Comparison of ENCODE assay signal across 13 cellular contexts in the genomic region with DNA sequence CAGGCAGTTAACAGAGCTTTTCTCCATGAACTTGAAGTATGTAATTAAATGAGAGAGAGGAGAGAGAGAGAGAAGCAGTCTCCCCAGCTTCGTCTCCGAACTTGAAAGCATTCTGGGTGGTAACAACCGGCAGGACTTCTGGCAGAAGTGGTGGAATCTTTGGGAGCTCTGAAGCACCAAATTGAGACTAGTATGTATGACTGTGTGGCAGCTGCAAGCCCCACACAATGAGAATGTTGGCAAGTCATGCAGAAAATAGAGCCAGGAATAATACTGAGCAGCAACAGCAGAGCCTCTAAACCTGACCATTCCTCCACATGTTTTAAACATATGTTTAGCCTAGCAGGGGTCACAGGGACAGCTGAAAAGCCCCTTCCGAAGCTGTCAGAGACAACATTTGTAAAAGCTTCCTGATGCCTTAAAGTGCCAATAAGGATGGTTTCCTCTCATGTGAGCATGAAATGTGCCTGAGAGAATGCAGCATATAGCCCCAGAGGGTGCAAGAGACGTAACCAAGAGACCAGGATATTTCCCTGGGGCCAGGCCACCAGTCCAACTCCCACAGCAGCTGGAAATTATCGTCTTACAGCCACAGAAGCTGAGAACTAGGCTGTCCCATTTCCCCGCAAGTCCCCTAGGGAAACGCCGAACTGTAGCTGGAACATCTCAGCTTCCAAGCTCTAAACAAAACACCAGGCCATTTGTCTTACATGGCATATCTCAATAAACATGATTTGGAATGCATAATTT.
DNase-seq lines count a peak whose midpoint lies in the region; ATAC-seq and TF ChIP-seq lines count a peak whose summit lies in the region.
"Had no signal": no experiment of that assay in that cellular context is flagged by ENCODE, and none has a peak within 500 bp of the region (broad histone marks: within the 10 kb centered on the region; RNA-seq: fewer than 3 reads in every experiment).

No MANE protein-coding gene starts in this region.

- DNase-seq in ascending aorta (ENCODE audit: low spot score in 2 of 2) (peak in 1 of 2 donors; percentile 73), fibroblast of the aortic adventitia (ENCODE audit: low read depth) (peak; percentile 89), transverse colon (no peak), HuH-7.5 (ENCODE audit: low spot score) (no peak), HuH-7 (ENCODE audit: low spot score) (no peak)
- DNase-seq in activated T-cell treated with anti-CD3 and anti-CD28 coated beads, Interleukin-2, amount 50 U/mL, for 4 hours = no peak
- DNase-seq: activated CD4-positive, alpha-beta T cell treated with anti-CD3 and anti-CD28 coated beads, Interleukin-2, amount 10 ng/mL, durations not matched to agents 7 days and 5 days; activated naive CD4-positive, alpha-beta T cell treated with anti-CD3 and anti-CD28 coated beads for 36 hours; kidney glomerular epithelial cell; MM.1S; NCI-H526 treated with DMSO at 0.1 percent for 48 hours had no signal

- H3K27ac ChIP-seq in ascending aorta (peak overlapping the region in 1 of 2 donors; percentile 35), transverse colon (peak overlapping the region in 3 of 4 donors; percentile 3 to 52 (median 41))
- H3K27ac ChIP-seq: prostate gland had no signal

- no peak for TF ChIP-seq EP300 in transverse colon (IDR thresholded peaks at IDR 0.05; ENCODE audit: low read depth)

- peak overlapping the region in 2 of 3 experiments; percentile 44 to 77 for H3K4me3 Mint-ChIP-seq in nephron
- H3K4me3 Mint-ChIP-seq in activated T-cell treated with anti-CD3 and anti-CD28 coated beads, Interleukin-2, amount 50 U/mL, for 4 hours = no peak overlapping the region
- H3K4me3 Mint-ChIP-seq: activated CD4-positive, alpha-beta T cell treated with anti-CD3 and anti-CD28 coated beads, Interleukin-2, amount 10 ng/mL, durations not matched to agents 7 days and 5 days; activated naive CD4-positive, alpha-beta T cell treated with anti-CD3 and anti-CD28 coated beads for 36 hours had no signal

- H3K4me1 Mint-ChIP-seq in nephron = peaks cover 55% of the 10 kb centered on the region
- H3K4me1 Mint-ChIP-seq in activated T-cell treated with anti-CD3 and anti-CD28 coated beads, Interleukin-2, amount 50 U/mL, for 4 hours (ENCODE audit: low read depth) = no peaks in the 10 kb centered on the region
- H3K4me1 Mint-ChIP-seq: activated CD4-positive, alpha-beta T cell treated with anti-CD3 and anti-CD28 coated beads, Interleukin-2, amount 10 ng/mL, durations not matched to agents 7 days and 5 days had no signal

- H3K27me3 ChIP-seq in ascending aorta = no peaks in the 10 kb centered on the region
- no peaks in the 10 kb centered on the region for H3K27me3 ChIP-seq in transverse colon

- in situ Hi-C loops in transverse colon (cut with MboI; ENCODE audit: low pct_ligation_motif_present in 1 of 4, low pct_unique_long_range_greater_than_20kb in 1 of 4, low sequenced_read_pairs in 3 of 4) = no loop called here

- H3K9me3 ChIP-seq in ascending aorta (no peaks in the 10 kb centered on the region), transverse colon (no peaks in the 10 kb centered on the region)
- H3K9me3 ChIP-seq: prostate gland had no signal

- no peaks in the 10 kb centered on the region for H3K9me3 Mint-ChIP-seq in nephron
- no peaks in the 10 kb centered on the region for H3K9me3 Mint-ChIP-seq in activated T-cell treated with anti-CD3 and anti-CD28 coated beads, Interleukin-2, amount 50 U/mL, for 4 hours
- H3K9me3 Mint-ChIP-seq: activated CD4-positive, alpha-beta T cell treated with anti-CD3 and anti-CD28 coated beads, Interleukin-2, amount 10 ng/mL, durations not matched to agents 7 days and 5 days; activated naive CD4-positive, alpha-beta T cell treated with anti-CD3 and anti-CD28 coated beads for 36 hours had no signal

- 66% methylated on average over 9 of the region's 9 CpGs; no CpG with 5 or more reads in 1 of the 2 donors for WGBS in transverse colon (ENCODE audit: low coverage in 1 of 2), 2 donors

- no peaks in the 10 kb centered on the region for H3K36me3 Mint-ChIP-seq in nephron (ENCODE audit: low read depth)
- H3K36me3 Mint-ChIP-seq in activated T-cell treated with anti-CD3 and anti-CD28 coated beads, Interleukin-2, amount 50 U/mL, for 4 hours (ENCODE audit: insufficient read depth) = no peaks in the 10 kb centered on the region

- ATAC-seq in activated T-cell treated with anti-CD3 and anti-CD28 coated beads, Interleukin-2, amount 50 U/mL, for 4 hours = no peak

- no peak for TF ChIP-seq CTCF in ascending aorta (IDR thresholded peaks at IDR 0.05)
- no peak for TF ChIP-seq CTCF in fibroblast of the aortic adventitia (IDR thresholded peaks at IDR 0.05; ENCODE audit: insufficient read depth, low read length)
- TF ChIP-seq CTCF in nephron (IDR thresholded peaks at IDR 0.05; ENCODE audit: unreplicated experiment in 3 of 3) = no peak
- no peak for TF ChIP-seq CTCF in transverse colon (IDR thresholded peaks at IDR 0.05)

- H3K27me3 Mint-ChIP-seq in nephron (ENCODE audit: low read depth) = no peaks in the 10 kb centered on the region
- H3K27me3 Mint-ChIP-seq in activated T-cell treated with anti-CD3 and anti-CD28 coated beads, Interleukin-2, amount 50 U/mL, for 4 hours (ENCODE audit: low read depth) = peaks cover 18% of the 10 kb centered on the region

- peaks cover 0 to 13% of the 10 kb centered on the region in 2 donors for H3K4me1 ChIP-seq in ascending aorta
- H3K4me1 ChIP-seq in transverse colon = peaks cover 0 to 4% (median 0%) of the 10 kb centered on the region in 4 donors
- H3K4me1 ChIP-seq: prostate gland had no signal

- H3K36me3 ChIP-seq in ascending aorta (no peaks in the 10 kb centered on the region), transverse colon (no peaks in the 10 kb centered on the region)
- H3K36me3 ChIP-seq: prostate gland had no signal

- peak overlapping the region; percentile 0 to 36 for H3K4me3 ChIP-seq in ascending aorta
- no peak overlapping the region for H3K4me3 ChIP-seq in fibroblast of the aortic adventitia (ENCODE audit: low read depth, low read length)
- no peak overlapping the region for H3K4me3 ChIP-seq in transverse colon
- H3K4me3 ChIP-seq: prostate gland had no signal

- intact Hi-C loops in ascending aorta (cut with DNase I) = no loop called here
- intact Hi-C loops in transverse colon (cut with DNase I; ENCODE audit: low total_unique reads) = no loop called here

- no peak for TF ChIP-seq POLR2A in transverse colon (IDR thresholded peaks at IDR 0.05)

- H3K27ac Mint-ChIP-seq in nephron = peak overlapping the region; percentile 92 to 95 (median 94)
- H3K27ac Mint-ChIP-seq: activated CD4-positive, alpha-beta T cell treated with anti-CD3 and anti-CD28 coated beads, Interleukin-2, amount 10 ng/mL, durations not matched to agents 7 days and 5 days; activated naive CD4-positive, alpha-beta T cell treated with anti-CD3 and anti-CD28 coated beads for 36 hours had no signal

Comparison
In these comparisons a context has a peak if more than half of its experiments do, and no peak if none do; other contexts are left out.
1. H3K4me3 ChIP-seq: peak in ascending aorta (2 of 2); none in fibroblast of the aortic adventitia (single experiment) and transverse colon (0 of 4).